ENCODE assay signal across 35 cellular contexts in the genomic region with DNA sequence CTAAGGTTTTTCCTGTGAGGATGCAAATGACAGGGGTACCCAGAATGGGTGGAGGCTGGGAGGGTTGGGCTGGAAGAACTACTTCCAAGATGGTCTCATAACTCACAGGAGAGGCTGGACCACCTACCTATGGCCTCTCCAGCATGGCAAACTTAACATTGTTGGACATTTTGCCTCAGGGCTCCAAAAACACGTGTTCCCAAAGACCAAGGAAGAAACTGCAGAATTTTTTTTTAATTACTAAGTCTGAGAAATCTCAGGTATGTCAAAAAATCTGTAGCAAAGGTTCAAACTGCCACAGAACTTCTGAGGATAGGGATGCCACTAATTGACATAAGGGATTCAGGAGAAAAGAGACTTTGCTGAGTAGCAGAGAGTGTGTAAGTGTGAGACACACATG.
"Had no signal": no experiment of that assay in that cellular context is flagged by ENCODE, and none has a peak within 500 bp of the region (broad histone marks: within the 10 kb centered on the region; RNA-seq: fewer than 3 reads in every experiment).

No MANE protein-coding gene starts in this region.

- H3K9ac ChIP-seq: KMS-11 had no signal

- H3K4me3 ChIP-seq: MG63 had no signal

- H3K27me3 ChIP-seq: MG63 had no signal

- H3K27ac ChIP-seq: KMS-11 had no signal

- H3K9me3 ChIP-seq: MG63 had no signal

- DNase-seq: Karpas-422, Kasumi-1, KBM-7, KG1, MG63, MM.1S, MV-4-11, NCI-H1048, NCI-H1092, NCI-H1092 treated with DMSO at 0.1 percent for 48 hours, NCI-H1105, NCI-H1105 treated with DMSO at 0.1 percent for 48 hours, NCI-H1417, NCI-H1417 treated with DMSO at 0.1 percent for 48 hours, NCI-H1436, NCI-H1436 treated with DMSO at 0.1 percent for 48 hours, NCI-H146, NCI-H1694, NCI-H1694 treated with DMSO at 0.1 percent for 48 hours, NCI-H187, NCI-H187 treated with DMSO at 0.1 percent for 48 hours, NCI-H1930, NCI-H2029, NCI-H2029 treated with DMSO at 0.1 percent for 48 hours, NCI-H2081, NCI-H2081 treated with DMSO at 0.1 percent for 48 hours, NCI-H2107, NCI-H2171, NCI-H2171 treated with DMSO at 0.1 percent for 48 hours, NCI-H2227 treated with DMSO at 0.1 percent for 48 hours, NCI-H226, NCI-H345, NCI-H446, NCI-H446 treated with DMSO at 0.1 percent for 48 hours had no signal

- H3K4me2 ChIP-seq: KMS-11 had no signal

- H3K36me3 ChIP-seq: MG63 had no signal
